In genomic region chr1:59178803-59179202, GRCh38 we compare ENCODE assay signal across 24 cellular contexts.
A peak's percentile ranks its signal among the peaks of the same experiment; 100 is the strongest.
DNase-seq lines count a peak whose midpoint lies in the region; ATAC-seq, FAIRE-seq and TF ChIP-seq lines count a peak whose summit lies in the region.
"Had no signal": no experiment of that assay in that cellular context is flagged by ENCODE, and none has a peak within 500 bp of the region (broad histone marks: within the 10 kb centered on the region; RNA-seq: fewer than 3 reads in every experiment).

No MANE protein-coding gene starts in this region.

- CTCF ChIA-PET in HepG2 (lab: Yijun Ruan, JAX; ENCODE audit: low intra/inter-chr PET ratio, low total read pairs), result no interaction called here

- POLR2A ChIA-PET in HepG2 (lab: Yijun Ruan, JAX), result no interaction called here

- H3K4me3 ChIP-seq in liver (ENCODE audit: low read depth in 1 of 3, low read length in 3 of 3) (no peak overlapping the region), HepG2 (replicated peaks in 1 of 3; ENCODE audit: insufficient read depth in 1 of 3, low read depth in 2 of 3, low read length in 3 of 3) (no peak overlapping the region), sigmoid colon (no peak overlapping the region), aorta (ENCODE audit: low read length in 2 of 2) (no peak overlapping the region), lower leg skin (ENCODE audit: low read depth, poor library complexity, severe bottlenecking) (no peak overlapping the region)
- H3K4me3 ChIP-seq: esophagus squamous epithelium, lower lobe of right lung, SJSA1 had no signal

- TF ChIP-seq POLR2A in HepG2 (IDR thresholded peaks at IDR 0.05; ENCODE audit: insufficient read depth in 1 of 2, low read depth in 2 of 2, low read length in 2 of 2) (no peak), sigmoid colon (IDR thresholded peaks at IDR 0.05) (no peak), lower leg skin (IDR thresholded peaks at IDR 0.05) (no peak), GM12891 (IDR thresholded peaks at IDR 0.05; ENCODE audit: low read depth, low read length) (no peak)

- in situ Hi-C loops in HepG2 (cut with HindIII; ENCODE audit: extremely low pct_ligation_motif_present, low pct_unique_long_range_greater_than_20kb), result no loop called here

- WGBS in liver, result 56% methylated on average over 2 of the region's 2 CpGs
- 0% methylated on average over 2 of the region's 2 CpGs for WGBS in HepG2 (ENCODE audit: low lambda C conversion rate)
- 76 to 89% methylated on average over 2 of the region's 2 CpGs for WGBS in sigmoid colon, 2 donors
- 59 to 67% methylated on average over 2 of the region's 2 CpGs for WGBS in aorta, 2 donors
- WGBS in lower leg skin, 2 donors, result 76 to 83% methylated on average over 2 of the region's 2 CpGs

- H4K20me1 ChIP-seq in HepG2 (ENCODE audit: insufficient read depth, low read length), result no peaks in the 10 kb centered on the region

- FAIRE-seq in HepG2 (lab: Jason Lieb, UNC), result no peak
- no peak for FAIRE-seq in GM12891 (lab: Jason Lieb, UNC)
- FAIRE-seq: small intestine had no signal

- H3K4me1 ChIP-seq in liver (ENCODE audit: control insufficient read depth in 4 of 4, insufficient read depth in 4 of 4, low read length in 3 of 4), result peaks cover 0 to 3% (median under 1%) of the 10 kb centered on the region in 4 donors
- peaks cover 2% of the 10 kb centered on the region for H3K4me1 ChIP-seq in HepG2 (ENCODE audit: insufficient read depth, low read length)
- peaks cover 0 to 24% (median 22%) of the 10 kb centered on the region in 4 donors for H3K4me1 ChIP-seq in sigmoid colon
- peaks cover 3 to 6% of the 10 kb centered on the region in 2 donors for H3K4me1 ChIP-seq in aorta (ENCODE audit: control insufficient read depth in 1 of 2, insufficient read depth in 2 of 2, low read length in 2 of 2)
- H3K4me1 ChIP-seq: lower lobe of right lung had no signal

- no peak overlapping the region for H3K4me2 ChIP-seq in HepG2 (ENCODE audit: low read depth, low read length)
- H3K4me2 ChIP-seq: KMS-11 had no signal

- intact Hi-C loops in HepG2 (cut with micrococcal nuclease; ENCODE audit: unreplicated experiment), result no loop called here
- intact Hi-C loops in sigmoid colon (cut with DNase I), result no loop called here
- intact Hi-C loops in aorta (cut with DNase I), result no loop called here
- intact Hi-C loops in lower leg skin (cut with DNase I; ENCODE audit: low total_unique reads), result no loop called here

- no peaks in the 10 kb centered on the region for H3K9me3 ChIP-seq in liver (ENCODE audit: control insufficient read depth in 4 of 4, low read length in 3 of 4)
- H3K9me3 ChIP-seq in HepG2 (ENCODE audit: low read length), result no peaks in the 10 kb centered on the region
- H3K9me3 ChIP-seq in sigmoid colon, result no peaks in the 10 kb centered on the region
- no peaks in the 10 kb centered on the region for H3K9me3 ChIP-seq in aorta (ENCODE audit: control insufficient read depth, low read length)
- H3K9me3 ChIP-seq: esophagus squamous epithelium, lower lobe of right lung, SJSA1 had no signal

- no peaks in the 10 kb centered on the region for H3K79me2 ChIP-seq in HepG2 (ENCODE audit: insufficient read depth, low read length)

- H3K27me3 ChIP-seq in liver (ENCODE audit: control insufficient read depth in 4 of 4, insufficient read depth in 4 of 4, low read length in 3 of 4), result no peaks in the 10 kb centered on the region
- no peaks in the 10 kb centered on the region for H3K27me3 ChIP-seq in HepG2 (ENCODE audit: control insufficient read depth in 1 of 2, insufficient read depth in 2 of 2, low read length in 2 of 2)
- no peaks in the 10 kb centered on the region for H3K27me3 ChIP-seq in sigmoid colon
- no peaks in the 10 kb centered on the region for H3K27me3 ChIP-seq in aorta (ENCODE audit: control insufficient read depth in 1 of 2, insufficient read depth in 2 of 2, low read length in 1 of 2)
- H3K27me3 ChIP-seq: esophagus squamous epithelium, SJSA1 had no signal

- TF ChIP-seq CTCF in liver (IDR thresholded peaks at IDR 0.05; ENCODE audit: low read depth, low read length, missing input control) (peak; percentile 2), HepG2 (CRISPR knock-in tag; IDR thresholded peaks at IDR 0.05) (no peak), sigmoid colon (IDR thresholded peaks at IDR 0.05) (no peak), lower leg skin (IDR thresholded peaks at IDR 0.05) (no peak)

- DNase-seq in HepG2 (ENCODE audit: low spot score) (no peak), left lobe of liver (ENCODE audit: low spot score) (peak; percentile 47), sigmoid colon (no peak), aorta (no peak), lower leg skin (ENCODE audit: low spot score in 2 of 2) (no peak), GM12891 (ENCODE audit: insufficient read length, low spot score) (no peak)
- no peak for DNase-seq in NK-92 treated with Interleukin-12 subunit alpha and Interleukin-12 subunit beta, amount 100 ng/mL, for 24 hours (lab: John Stamatoyannopoulos, UW)
- DNase-seq: activated CD4-positive, alpha-beta memory T cell treated with anti-CD3 and anti-CD28 coated beads for 36 hours; activated naive CD4-positive, alpha-beta T cell treated with Interleukin-2 at 50 U/mL for 16 hours; DMS79 treated with DMSO at 0.1 percent for 48 hours; effector memory CD4-positive, alpha-beta T cell; esophagus squamous epithelium; glutamatergic neuron; lower lobe of right lung; MV-4-11; naive B cell; NCI-H2029; small intestine; stimulated activated CD4-positive, alpha-beta T cell treated with anti-CD3 and anti-CD28 coated beads, Interleukin-4, amount 100 ng/mL, for 1 hour; T-helper 17 cell had no signal

- H2AFZ ChIP-seq in HepG2 (ENCODE audit: low read length), result no peak overlapping the region

- no peak overlapping the region for H3K9ac ChIP-seq in liver (ENCODE audit: low read depth in 1 of 2, low read length in 2 of 2)
- no peak overlapping the region for H3K9ac ChIP-seq in HepG2 (ENCODE audit: insufficient read depth, low read depth, low read length)
- H3K9ac ChIP-seq: KMS-11 had no signal

- no peak for TF ChIP-seq EP300 in HepG2 (IDR thresholded peaks at IDR 0.05; ENCODE audit: low read depth in 2 of 2, low read length in 2 of 2)
- TF ChIP-seq EP300 in HepG2 (CRISPR knock-in tag; IDR thresholded peaks at IDR 0.05; ENCODE audit: borderline replicate concordance), result no peak
- no peak for TF ChIP-seq EP300 in sigmoid colon (IDR thresholded peaks at IDR 0.05)

- H3K27ac ChIP-seq in liver (ENCODE audit: low read depth in 1 of 2, low read length in 2 of 2), result peak overlapping the region in 1 of 2 donors; percentile 13
- H3K27ac ChIP-seq in HepG2 (ENCODE audit: extremely low read length, insufficient read depth, low read length), result no peak overlapping the region
- H3K27ac ChIP-seq in sigmoid colon, result peak overlapping the region in 3 of 4 donors; percentile 35 to 62 (median 51)
- H3K27ac ChIP-seq in aorta (ENCODE audit: low read depth in 1 of 2, low read length in 2 of 2), result peak overlapping the region in 1 of 2 donors; percentile 70
- H3K27ac ChIP-seq: KMS-11, lower lobe of right lung, SJSA1 had no signal

- ATAC-seq in HepG2, result no peak
- peak; percentile 81 for ATAC-seq in left lobe of liver
- ATAC-seq in aorta (ENCODE audit: low FRiP score), result peak; percentile 85
- ATAC-seq: Panc1, T-helper 17 cell had no signal

- H3K36me3 ChIP-seq in liver (ENCODE audit: control insufficient read depth in 4 of 4, insufficient read depth in 3 of 4, low read depth in 1 of 4, low read length in 3 of 4) (no peaks in the 10 kb centered on the region), HepG2 (replicated peaks in 1 of 2; ENCODE audit: control insufficient read depth in 1 of 2, insufficient read depth in 2 of 2, low read length in 2 of 2) (no peaks in the 10 kb centered on the region), sigmoid colon (no peaks in the 10 kb centered on the region), aorta (ENCODE audit: control insufficient read depth in 1 of 2, insufficient read depth in 2 of 2, low read length in 1 of 2) (no peaks in the 10 kb centered on the region)
- H3K36me3 ChIP-seq: esophagus squamous epithelium, lower lobe of right lung, SJSA1 had no signal

- TF ChIP-seq RAD21 in liver (IDR thresholded peaks at IDR 0.05) (peak; percentile 41 to 46), HepG2 (CRISPR knock-in tag; IDR thresholded peaks at IDR 0.05) (no peak)

- BruUV-seq in HepG2 (replicated peaks; lab: Mats Ljungman, UMichigan), result no TSS peak

TF ChIP-seq in liver, 16 proteins besides CTCF, POLR2A, EP300 and RAD21:
- TF ChIP-seq SP1 (IDR thresholded peaks at IDR 0.05), result peak; percentile 1
- TF ChIP-seq TAF1 (conservative IDR thresholded peaks at IDR 0.05), result no peak
- TF ChIP-seq YY1 (IDR thresholded peaks at IDR 0.05), result peak; percentile 72
- TF ChIP-seq HNF4A (conservative IDR thresholded peaks at IDR 0.05), result peak; percentile 36 to 64
- TF ChIP-seq NR2F2 (IDR thresholded peaks at IDR 0.05), result peak; percentile 72
- no peak for TF ChIP-seq FOXA1 (IDR thresholded peaks at IDR 0.05)
- peak in 1 of 2 donors; percentile 18 for TF ChIP-seq JUND (IDR thresholded peaks at IDR 0.05)
- peak; percentile 38 to 70 for TF ChIP-seq RXRA (IDR thresholded peaks at IDR 0.05)

TF ChIP-seq in HepG2, 621 proteins besides CTCF, POLR2A, EP300 and RAD21:
- TF ChIP-seq ZNF576 (CRISPR knock-in tag; IDR thresholded peaks at IDR 0.05) (no peak), ZNF572 (CRISPR knock-in tag; IDR thresholded peaks at IDR 0.05) (no peak), DR1 (CRISPR knock-in tag; IDR thresholded peaks at IDR 0.05) (no peak)

TF ChIP-seq in GM12891, 5 proteins besides CTCF, POLR2A, EP300 and RAD21:
- TF ChIP-seq PAX5 (IDR thresholded peaks at IDR 0.05; ENCODE audit: insufficient read depth, low read length, severe bottlenecking) (no peak), POU2F2 (IDR thresholded peaks at IDR 0.05; ENCODE audit: low read depth, low read length) (no peak), SPI1 (IDR thresholded peaks at IDR 0.05; ENCODE audit: low read depth, low read length) (no peak), POLR2AphosphoS5 (IDR thresholded peaks at IDR 0.05; ENCODE audit: low read depth, low read length) (no peak), TAF1 (IDR thresholded peaks at IDR 0.05; ENCODE audit: low read depth, low read length) (no peak)
